1 cellular context compared by ENCODE assay signal in genomic region chr17:77380411-77381184, GRCh38.
TF ChIP-seq lines count a peak whose summit lies in the region.

No MANE protein-coding gene starts in this region.

TF ChIP-seq in IMR-90, 13 proteins besides CTCF, POLR2A, EP300 and RAD21 (continued from another document):
- TF ChIP-seq ELK1 (IDR thresholded peaks at IDR 0.05; ENCODE audit: borderline replicate concordance, low read depth, low read length) (no peak), FOS (IDR thresholded peaks at IDR 0.05; ENCODE audit: low read depth, low read length) (no peak), SMC3 (IDR thresholded peaks at IDR 0.05; ENCODE audit: low read depth, low read length) (no peak), RCOR1 (IDR thresholded peaks at IDR 0.05; ENCODE audit: insufficient replicate concordance, low read length) (no peak)
TF ChIP-seq in IMR-90: peak in this region for 0.
